9 cellular contexts compared by ENCODE assay signal in the genomic region with DNA sequence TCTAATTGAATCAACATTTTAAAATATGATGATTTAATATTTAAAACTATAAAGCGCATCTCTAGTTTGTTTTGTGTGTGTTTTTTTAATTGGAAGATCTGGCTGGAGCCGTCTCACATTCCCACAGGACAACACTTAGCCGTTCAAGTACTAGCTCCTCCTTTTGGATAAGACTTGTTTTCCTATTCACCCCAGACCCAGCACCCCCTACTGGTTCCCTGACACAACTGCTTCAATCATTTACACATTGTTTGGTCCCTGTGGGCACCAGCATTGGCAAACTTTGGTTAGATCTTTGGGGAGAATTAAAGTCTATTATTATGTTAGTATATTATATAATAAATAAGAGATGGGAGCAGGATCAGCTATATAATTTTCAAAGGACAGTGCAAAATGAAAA. TPM values are rescaled to one million over a fixed set of nuclear protein-coding genes. Genes with fewer than 3 reads are reported as not detected.
DNase-seq lines count a peak whose midpoint lies in the region; ATAC-seq, FAIRE-seq and TF ChIP-seq lines count a peak whose summit lies in the region.
"Had no signal": no experiment of that assay in that cellular context is flagged by ENCODE, and none has a peak within 500 bp of the region (broad histone marks: within the 10 kb centered on the region; RNA-seq: fewer than 3 reads in every experiment).

No MANE protein-coding gene starts in this region.

- no peak for TF ChIP-seq CTCF in activated CD8-positive, alpha-beta T cell treated with anti-CD3 and anti-CD28 coated beads for 36 hours (IDR thresholded peaks at IDR 0.05)
- TF ChIP-seq CTCF in bronchial epithelial cell (IDR thresholded peaks at IDR 0.05; ENCODE audit: insufficient read depth, low read length, severe bottlenecking), result no peak
- TF ChIP-seq CTCF in testis (IDR thresholded peaks at IDR 0.05), result peak in 1 of 3 experiments; percentile 19
- no peak for TF ChIP-seq CTCF in left lung (IDR thresholded peaks at IDR 0.05)

- H3K4me1 ChIP-seq in testis (no peaks in the 10 kb centered on the region), left lung (no peaks in the 10 kb centered on the region)
- H3K4me1 ChIP-seq: Caco-2 had no signal

- no peak overlapping the region for H3K4me3 ChIP-seq in bronchial epithelial cell (ENCODE audit: low read depth, low read length)
- no peak overlapping the region for H3K4me3 ChIP-seq in testis
- no peak overlapping the region for H3K4me3 ChIP-seq in left lung

- H3K36me3 Mint-ChIP-seq in activated CD8-positive, alpha-beta T cell treated with anti-CD3 and anti-CD28 coated beads for 36 hours (ENCODE audit: low read depth), result peaks cover 19% of the 10 kb centered on the region
- peaks cover 11% of the 10 kb centered on the region for H3K36me3 Mint-ChIP-seq in activated CD8-positive, alpha-beta T cell treated with anti-CD3 and anti-CD28 coated beads, Interleukin-2, amount 10 ng/mL, durations not matched to agents 7 days and 5 days (ENCODE audit: low read depth)

- H3K36me3 ChIP-seq in bronchial epithelial cell (ENCODE audit: control insufficient read depth, insufficient read depth, low read length) (peaks cover 2% of the 10 kb centered on the region), testis (ENCODE audit: low read depth, missing control alignments) (no peaks in the 10 kb centered on the region), left lung (peaks cover 0 to 24% of the 10 kb centered on the region in 2 donors)

- TF ChIP-seq POLR2A in testis (IDR thresholded peaks at IDR 0.05), result no peak

- CTCF ChIA-PET in activated CD8-positive, alpha-beta T cell treated with anti-CD3 and anti-CD28 coated beads for 36 hours (lab: Charles Lee), result interaction anchor here (1.0 kb wide), 2 partner anchors 10 to 34 kb away, joined by 3 read pairs; no protein-coding TSS in a partner anchor
- CTCF ChIA-PET in activated CD8-positive, alpha-beta T cell treated with anti-CD3 and anti-CD28 coated beads, Interleukin-2, amount 10 ng/mL, durations not matched to agents 7 days and 5 days (lab: Charles Lee), result interaction anchor here (0.9 kb wide), 1 partner anchor 8 kb away, joined by 3 read pairs; no protein-coding TSS in a partner anchor

- no peaks in the 10 kb centered on the region for H3K27me3 Mint-ChIP-seq in activated CD8-positive, alpha-beta T cell treated with anti-CD3 and anti-CD28 coated beads for 36 hours
- no peaks in the 10 kb centered on the region for H3K27me3 Mint-ChIP-seq in activated CD8-positive, alpha-beta T cell treated with anti-CD3 and anti-CD28 coated beads, Interleukin-2, amount 10 ng/mL, durations not matched to agents 7 days and 5 days (ENCODE audit: low read depth)

- no peak for ATAC-seq in activated CD8-positive, alpha-beta T cell treated with anti-CD3 and anti-CD28 coated beads for 36 hours
- no peak for ATAC-seq in activated CD8-positive, alpha-beta T cell treated with anti-CD3 and anti-CD28 coated beads, Interleukin-2, amount 10 ng/mL, durations not matched to agents 7 days and 5 days
- no peak for ATAC-seq in left lung

- DNase-seq in activated CD8-positive, alpha-beta T cell treated with anti-CD3 and anti-CD28 coated beads for 36 hours, result peak; percentile 5
- no peak for DNase-seq in activated CD8-positive, alpha-beta T cell treated with anti-CD3 and anti-CD28 coated beads, Interleukin-2, amount 10 ng/mL, durations not matched to agents 7 days and 5 days
- peak; percentile 19 for DNase-seq in HuH-7 (ENCODE audit: low spot score)
- peak; percentile 23 for DNase-seq in bronchial epithelial cell (ENCODE audit: low read depth)
- DNase-seq in testis, result peak; percentile 16
- no peak for DNase-seq in left lung
- DNase-seq in NCI-H1417 (lab: John Stamatoyannopoulos, UW), result no peak
- no peak for DNase-seq in NCI-H1105 treated with DMSO at 0.1 percent for 48 hours (lab: John Stamatoyannopoulos, UW)

- intact Hi-C loops in activated CD8-positive, alpha-beta T cell treated with anti-CD3 and anti-CD28 coated beads for 36 hours (cut with micrococcal nuclease), result no loop called here
- intact Hi-C loops in testis (cut with DNase I; ENCODE audit: low total_unique reads), result no loop called here
- intact Hi-C loops in left lung (cut with DNase I), result no loop called here

- no peak overlapping the region for H3K27ac Mint-ChIP-seq in activated CD8-positive, alpha-beta T cell treated with anti-CD3 and anti-CD28 coated beads for 36 hours
- H3K27ac Mint-ChIP-seq in activated CD8-positive, alpha-beta T cell treated with anti-CD3 and anti-CD28 coated beads, Interleukin-2, amount 10 ng/mL, durations not matched to agents 7 days and 5 days, result no peak overlapping the region

- H3K9me3 Mint-ChIP-seq in activated CD8-positive, alpha-beta T cell treated with anti-CD3 and anti-CD28 coated beads for 36 hours, result peaks cover 2% of the 10 kb centered on the region
- H3K9me3 Mint-ChIP-seq in activated CD8-positive, alpha-beta T cell treated with anti-CD3 and anti-CD28 coated beads, Interleukin-2, amount 10 ng/mL, durations not matched to agents 7 days and 5 days (ENCODE audit: insufficient read depth), result no peaks in the 10 kb centered on the region

- H3K4me1 Mint-ChIP-seq in activated CD8-positive, alpha-beta T cell treated with anti-CD3 and anti-CD28 coated beads for 36 hours (ENCODE audit: low read depth), result peaks cover 11% of the 10 kb centered on the region
- no peaks in the 10 kb centered on the region for H3K4me1 Mint-ChIP-seq in activated CD8-positive, alpha-beta T cell treated with anti-CD3 and anti-CD28 coated beads, Interleukin-2, amount 10 ng/mL, durations not matched to agents 7 days and 5 days (ENCODE audit: low read depth)

- 57 to 60% methylated on average over 3 of the region's 3 CpGs for WGBS in testis, 2 donors

- no peak for FAIRE-seq in bronchial epithelial cell (lab: Jason Lieb, UNC)

- POLR2A ChIA-PET in activated CD8-positive, alpha-beta T cell treated with anti-CD3 and anti-CD28 coated beads for 36 hours (lab: Charles Lee), result no interaction called here
- POLR2A ChIA-PET in activated CD8-positive, alpha-beta T cell treated with anti-CD3 and anti-CD28 coated beads, Interleukin-2, amount 10 ng/mL, durations not matched to agents 7 days and 5 days (lab: Charles Lee), result no interaction called here

- H3K27ac ChIP-seq in testis (no peak overlapping the region), left lung (no peak overlapping the region)

- H3K9me3 ChIP-seq in testis (no peaks in the 10 kb centered on the region), left lung (no peaks in the 10 kb centered on the region)
- H3K9me3 ChIP-seq: Caco-2 had no signal

- H3K27me3 ChIP-seq in bronchial epithelial cell (ENCODE audit: control insufficient read depth, insufficient read depth, low read length) (no peaks in the 10 kb centered on the region), testis (no peaks in the 10 kb centered on the region), left lung (peaks cover 0 to 4% of the 10 kb centered on the region in 2 donors)

- H3K4me3 Mint-ChIP-seq in activated CD8-positive, alpha-beta T cell treated with anti-CD3 and anti-CD28 coated beads for 36 hours, result no peak overlapping the region
- H3K4me3 Mint-ChIP-seq in activated CD8-positive, alpha-beta T cell treated with anti-CD3 and anti-CD28 coated beads, Interleukin-2, amount 10 ng/mL, durations not matched to agents 7 days and 5 days, result no peak overlapping the region

RNA-seq across cellular contexts. Expression of a gene that starts 34.5 kb away (rescaled TPM):
- 10 to 100 TPM; 22.0 to 24.4 TPM for total RNA-seq in activated CD8-positive, alpha-beta T cell treated with anti-CD3 and anti-CD28 coated beads for 36 hours
- 10 to 100 TPM; 15.0 to 19.2 TPM for total RNA-seq in activated CD8-positive, alpha-beta T cell treated with anti-CD3 and anti-CD28 coated beads, Interleukin-2, amount 10 ng/mL, durations not matched to agents 7 days and 5 days
- total RNA-seq in bronchial epithelial cell, result 9.7 and 10.2 TPM in 2 replicates
- total RNA-seq in testis, result 10 to 100 TPM; 12.7 to 15.4 TPM
- 15.4 TPM for polyA plus RNA-seq in testis (ENCODE audit: insufficient read depth, low read depth, low replicate concordance)
- 10 to 100 TPM; 17.8 to 20.2 TPM for total RNA-seq in left lung

RNA-seq across cellular contexts. Expression of a gene that starts 34.6 kb away (rescaled TPM):
- 1 to 10 TPM; 6.0 to 7.5 TPM for total RNA-seq in activated CD8-positive, alpha-beta T cell treated with anti-CD3 and anti-CD28 coated beads for 36 hours
- 10 to 100 TPM; 15.3 to 18.0 TPM for total RNA-seq in activated CD8-positive, alpha-beta T cell treated with anti-CD3 and anti-CD28 coated beads, Interleukin-2, amount 10 ng/mL, durations not matched to agents 7 days and 5 days
- total RNA-seq in bronchial epithelial cell (32.9 and 37.6 TPM in 2 replicates), testis (10 to 100 TPM; 13.8 to 21.4 TPM), left lung (10 to 100 TPM; 39.5 to 64.2 TPM)
- polyA plus RNA-seq in testis (ENCODE audit: insufficient read depth, low read depth, low replicate concordance), result 11.7 TPM

Comparison
In these comparisons a context has a peak if more than half of its experiments do, and no peak if none do; other contexts are left out.
1. DNase-seq: peak in activated CD8-positive, alpha-beta T cell treated with anti-CD3 and anti-CD28 coated beads for 36 hours (single experiment), HuH-7 (single experiment), bronchial epithelial cell (single experiment) and testis (single experiment); none in activated CD8-positive, alpha-beta T cell treated with anti-CD3 and anti-CD28 coated beads, Interleukin-2, amount 10 ng/mL, durations not matched to agents 7 days and 5 days (single experiment), left lung (0 of 2), NCI-H1417 (0 of 3) and NCI-H1105 treated with DMSO at 0.1 percent for 48 hours (single experiment).